1 cellular context compared by ENCODE assay signal in the genomic region with DNA sequence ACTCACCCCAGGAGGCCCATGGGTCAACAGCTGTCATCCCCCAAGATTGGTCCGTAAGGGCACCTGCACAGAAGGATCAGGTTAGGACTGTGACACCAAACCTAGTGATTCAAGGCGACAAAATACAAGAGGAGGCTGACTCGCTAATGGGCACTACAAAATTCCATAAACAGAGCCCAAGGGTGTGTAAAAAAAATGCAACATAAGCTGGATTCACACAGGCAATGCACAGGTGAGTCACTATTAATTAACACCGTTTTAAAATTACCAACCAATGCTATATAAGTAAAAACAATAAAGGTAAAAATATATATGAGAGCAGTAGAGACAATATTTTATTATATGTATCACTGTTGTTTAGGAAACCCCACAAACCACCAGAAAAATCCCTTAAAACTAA.
TF ChIP-seq lines count a peak whose summit lies in the region.

No MANE protein-coding gene starts in this region.

TF ChIP-seq in liver, 16 proteins besides CTCF, POLR2A, EP300 and RAD21 (continued from another document):
- TF ChIP-seq, protein P1, sequence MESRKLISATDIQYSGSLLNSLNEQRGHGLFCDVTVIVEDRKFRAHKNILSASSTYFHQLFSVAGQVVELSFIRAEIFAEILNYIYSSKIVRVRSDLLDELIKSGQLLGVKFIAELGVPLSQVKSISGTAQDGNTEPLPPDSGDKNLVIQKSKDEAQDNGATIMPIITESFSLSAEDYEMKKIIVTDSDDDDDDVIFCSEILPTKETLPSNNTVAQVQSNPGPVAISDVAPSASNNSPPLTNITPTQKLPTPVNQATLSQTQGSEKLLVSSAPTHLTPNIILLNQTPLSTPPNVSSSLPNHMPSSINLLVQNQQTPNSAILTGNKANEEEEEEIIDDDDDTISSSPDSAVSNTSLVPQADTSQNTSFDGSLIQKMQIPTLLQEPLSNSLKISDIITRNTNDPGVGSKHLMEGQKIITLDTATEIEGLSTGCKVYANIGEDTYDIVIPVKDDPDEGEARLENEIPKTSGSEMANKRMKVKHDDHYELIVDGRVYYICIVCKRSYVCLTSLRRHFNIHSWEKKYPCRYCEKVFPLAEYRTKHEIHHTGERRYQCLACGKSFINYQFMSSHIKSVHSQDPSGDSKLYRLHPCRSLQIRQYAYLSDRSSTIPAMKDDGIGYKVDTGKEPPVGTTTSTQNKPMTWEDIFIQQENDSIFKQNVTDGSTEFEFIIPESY (IDR thresholded peaks at IDR 0.05): no peak
- TF ChIP-seq HNF4G (IDR thresholded peaks at IDR 0.05): no peak
- no peak for TF ChIP-seq EGR1 (IDR thresholded peaks at IDR 0.05; ENCODE audit: low read depth in 2 of 2)
- no peak for TF ChIP-seq SP1 (IDR thresholded peaks at IDR 0.05)
- TF ChIP-seq NR2F2 (IDR thresholded peaks at IDR 0.05): no peak
- TF ChIP-seq, protein P2, sequence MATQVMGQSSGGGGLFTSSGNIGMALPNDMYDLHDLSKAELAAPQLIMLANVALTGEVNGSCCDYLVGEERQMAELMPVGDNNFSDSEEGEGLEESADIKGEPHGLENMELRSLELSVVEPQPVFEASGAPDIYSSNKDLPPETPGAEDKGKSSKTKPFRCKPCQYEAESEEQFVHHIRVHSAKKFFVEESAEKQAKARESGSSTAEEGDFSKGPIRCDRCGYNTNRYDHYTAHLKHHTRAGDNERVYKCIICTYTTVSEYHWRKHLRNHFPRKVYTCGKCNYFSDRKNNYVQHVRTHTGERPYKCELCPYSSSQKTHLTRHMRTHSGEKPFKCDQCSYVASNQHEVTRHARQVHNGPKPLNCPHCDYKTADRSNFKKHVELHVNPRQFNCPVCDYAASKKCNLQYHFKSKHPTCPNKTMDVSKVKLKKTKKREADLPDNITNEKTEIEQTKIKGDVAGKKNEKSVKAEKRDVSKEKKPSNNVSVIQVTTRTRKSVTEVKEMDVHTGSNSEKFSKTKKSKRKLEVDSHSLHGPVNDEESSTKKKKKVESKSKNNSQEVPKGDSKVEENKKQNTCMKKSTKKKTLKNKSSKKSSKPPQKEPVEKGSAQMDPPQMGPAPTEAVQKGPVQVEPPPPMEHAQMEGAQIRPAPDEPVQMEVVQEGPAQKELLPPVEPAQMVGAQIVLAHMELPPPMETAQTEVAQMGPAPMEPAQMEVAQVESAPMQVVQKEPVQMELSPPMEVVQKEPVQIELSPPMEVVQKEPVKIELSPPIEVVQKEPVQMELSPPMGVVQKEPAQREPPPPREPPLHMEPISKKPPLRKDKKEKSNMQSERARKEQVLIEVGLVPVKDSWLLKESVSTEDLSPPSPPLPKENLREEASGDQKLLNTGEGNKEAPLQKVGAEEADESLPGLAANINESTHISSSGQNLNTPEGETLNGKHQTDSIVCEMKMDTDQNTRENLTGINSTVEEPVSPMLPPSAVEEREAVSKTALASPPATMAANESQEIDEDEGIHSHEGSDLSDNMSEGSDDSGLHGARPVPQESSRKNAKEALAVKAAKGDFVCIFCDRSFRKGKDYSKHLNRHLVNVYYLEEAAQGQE (IDR thresholded peaks at IDR 0.05): no peak
